In the genomic region with DNA sequence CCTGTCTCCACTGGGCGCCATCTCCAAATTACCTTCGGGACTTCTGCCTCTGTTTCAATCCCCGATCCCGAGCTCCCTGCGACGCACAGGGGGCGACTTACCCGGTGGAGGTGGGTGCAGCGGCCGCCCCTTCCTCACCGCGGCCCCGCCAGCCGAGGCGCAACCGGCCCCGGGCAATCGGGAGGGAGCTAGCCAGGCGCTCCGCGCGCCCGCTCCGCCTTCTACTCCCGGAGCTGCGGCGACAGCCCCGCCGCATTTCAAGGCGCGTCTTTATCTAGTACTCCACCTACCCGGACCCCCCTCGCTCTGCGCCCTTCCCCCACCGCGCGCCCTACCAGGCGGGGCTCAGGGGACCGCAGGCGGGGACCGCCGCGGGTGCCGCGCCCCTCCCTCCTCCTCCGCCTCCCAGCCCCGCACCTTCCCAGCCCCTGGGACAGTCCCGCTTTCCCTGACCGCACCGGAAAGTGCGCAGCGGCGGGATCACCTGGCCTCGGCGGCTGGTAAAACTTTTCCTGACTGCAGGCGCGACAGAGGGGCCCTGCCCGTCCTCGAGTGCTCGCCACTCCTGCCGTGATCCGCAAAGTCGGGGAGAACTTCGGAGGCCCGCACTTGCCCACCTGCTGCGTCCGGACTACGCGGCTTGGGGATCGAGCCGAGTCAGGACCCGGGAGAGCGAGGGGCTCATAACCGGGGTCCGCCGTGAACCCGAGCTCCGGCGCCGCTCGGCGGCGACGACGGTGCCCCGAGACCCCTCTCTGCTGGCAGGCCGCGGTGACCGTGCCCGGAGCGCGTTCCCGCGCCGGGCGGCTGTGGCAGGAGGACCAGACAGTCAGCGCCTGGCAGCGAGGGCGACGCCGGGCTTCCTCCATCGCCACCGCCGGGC, we compare ENCODE assay signal across 11 cellular contexts. TPM values are rescaled to one million over a fixed set of nuclear protein-coding genes. Genes with fewer than 3 reads are reported as not detected.
A peak's percentile ranks its signal among the peaks of the same experiment; 100 is the strongest.
DNase-seq lines count a peak whose midpoint lies in the region; ATAC-seq, FAIRE-seq and TF ChIP-seq lines count a peak whose summit lies in the region.
"Had no signal": no experiment of that assay in that cellular context is flagged by ENCODE, and none has a peak within 500 bp of the region (broad histone marks: within the 10 kb centered on the region; RNA-seq: fewer than 3 reads in every experiment).

No MANE protein-coding gene starts in this region.

- no peak overlapping the region for H4K5ac ChIP-seq in H9 (ENCODE audit: insufficient read length, low read depth, low read length)

- no peaks in the 10 kb centered on the region for H3K79me2 ChIP-seq in H9 (ENCODE audit: insufficient read depth, low read length)
- H3K79me2 ChIP-seq in astrocyte (ENCODE audit: insufficient read depth, low read length) = no peaks in the 10 kb centered on the region

- no peak overlapping the region for H3K4ac ChIP-seq in H9 (ENCODE audit: low read depth, low read length)

- intact Hi-C loops in A673 (cut with micrococcal nuclease; ENCODE audit: unreplicated experiment) = loop anchor here (2.0 kb wide), 1 partner anchor 55 kb away; no protein-coding TSS in a partner anchor
- intact Hi-C loops in lower lobe of right lung (cut with DNase I) = no loop called here

- no peak for FAIRE-seq in astrocyte (lab: Jason Lieb, UNC)
- FAIRE-seq: TTC549 had no signal

- H3K27me3 ChIP-seq in A673 (replicated peaks; ENCODE audit: insufficient read depth, low read depth, low read length, poor library complexity) (peaks cover 10% of the 10 kb centered on the region), H9 (ENCODE audit: insufficient read depth, low read length) (peaks cover 92% of the 10 kb centered on the region), astrocyte (ENCODE audit: insufficient read depth, low read length) (peaks cover 81% of the 10 kb centered on the region), lower lobe of right lung (ENCODE audit: low read depth) (peaks cover 98% of the 10 kb centered on the region)

- no peaks in the 10 kb centered on the region for H3K79me1 ChIP-seq in H9 (ENCODE audit: insufficient read depth, low read depth, low read length, poor library complexity, severe bottlenecking)

- H3K4me3 ChIP-seq in A673 (ENCODE audit: low read depth, low read length, poor library complexity, severe bottlenecking) = peak overlapping the region; percentile 84
- H3K4me3 ChIP-seq in astrocyte (ENCODE audit: insufficient read depth, low read depth, low read length) = no peak overlapping the region
- H3K4me3 ChIP-seq in lower lobe of right lung = no peak overlapping the region

- peaks cover 15% of the 10 kb centered on the region for H3K4me1 ChIP-seq in A673 (ENCODE audit: insufficient read depth, low read length, poor library complexity, severe bottlenecking)
- peaks cover 3% of the 10 kb centered on the region; the same call in 1 of the 2 replicates for H3K4me1 ChIP-seq in H9 (ENCODE audit: insufficient read depth, low read length)
- H3K4me1 ChIP-seq in astrocyte (ENCODE audit: insufficient read depth, low read length) = no peaks in the 10 kb centered on the region
- H3K4me1 ChIP-seq in lower lobe of right lung = peaks cover 29% of the 10 kb centered on the region

- no peak overlapping the region for H3T11ph ChIP-seq in H9 (ENCODE audit: low read length)

- CTCF ChIA-PET in A673 (lab: Charles Lee) = interaction anchor here (0.6 to 1.2 kb wide), 3 partner anchors 94 to 683 kb away, joined by 4 to 6 read pairs (median 4); no protein-coding TSS in a partner anchor

- H3K4me1 Mint-ChIP-seq in H9 (peaks cover 44 to 58% of the 10 kb centered on the region in 2 experiments), astrocyte (ENCODE audit: low read depth, unreplicated experiment) (peaks cover 2% of the 10 kb centered on the region)
- H3K4me1 Mint-ChIP-seq in T-helper 2 cell treated with Interferon-gamma antibody and Interleukin-4, amounts not matched to agents 5 μg/mL and 100 μg/mL, for 36 hours (ENCODE audit: low read depth) = peaks cover 1% of the 10 kb centered on the region

- no peak overlapping the region for H4K91ac ChIP-seq in H9 (ENCODE audit: insufficient read length, low read depth, low read length)

- H3K36me3 Mint-ChIP-seq in H9 (ENCODE audit: insufficient read depth in 1 of 3, low read depth in 3 of 3) (no peaks in the 10 kb centered on the region; a peak in 1 of 7 replicates), astrocyte (ENCODE audit: low read depth, unreplicated experiment) (no peaks in the 10 kb centered on the region)
- H3K36me3 Mint-ChIP-seq in T-helper 2 cell treated with Interferon-gamma antibody and Interleukin-4, amounts not matched to agents 5 μg/mL and 100 μg/mL, for 36 hours (ENCODE audit: low read depth) = no peaks in the 10 kb centered on the region

- TF ChIP-seq CTCF in A673 (conservative IDR thresholded peaks at IDR 0.05; ENCODE audit: low read depth, low read length) (0 out of 2 replicates have a peak, but pooled peaks have one; percentile 6), H9 (conservative IDR thresholded peaks at IDR 0.05) (no peak), astrocyte (IDR thresholded peaks at IDR 0.05; ENCODE audit: insufficient read depth, low read depth, low read length) (no peak), lower lobe of right lung (IDR thresholded peaks at IDR 0.05) (no peak)

- no peak overlapping the region for H3K56ac ChIP-seq in H9 (ENCODE audit: insufficient read length, low read depth, low read length)

- H2BK15ac ChIP-seq in H9 (ENCODE audit: low read depth, low read length) = no peak overlapping the region

- H3K4me3 Mint-ChIP-seq in H9 (peak overlapping the region; percentile 51 to 81), astrocyte (ENCODE audit: unreplicated experiment) (no peak overlapping the region)
- H3K4me3 Mint-ChIP-seq in T-helper 2 cell treated with Interferon-gamma antibody and Interleukin-4, amounts not matched to agents 5 μg/mL and 100 μg/mL, for 36 hours = no peak overlapping the region

- peak overlapping the region in 1 of 3 experiments; percentile 62; a peak in 1 of 7 replicates for H3K27ac Mint-ChIP-seq in H9
- H3K27ac Mint-ChIP-seq in astrocyte (ENCODE audit: unreplicated experiment) = no peak overlapping the region
- H3K27ac Mint-ChIP-seq in T-helper 2 cell treated with Interferon-gamma antibody and Interleukin-4, amounts not matched to agents 5 μg/mL and 100 μg/mL, for 36 hours = no peak overlapping the region

- no peak for ATAC-seq in lower lobe of right lung
- ATAC-seq in HG03469 (IDR thresholded peaks at IDR 0.05; ENCODE audit: unreplicated experiment) = no peak
- ATAC-seq: left ventricle myocardium superior had no signal

- no peak overlapping the region for H2BK5ac ChIP-seq in H9 (ENCODE audit: insufficient read length, low read length)

- H3K18ac ChIP-seq in H9 (ENCODE audit: insufficient read length, low read depth, low read length) = no peak overlapping the region

- H4K8ac ChIP-seq in H9 (replicated peaks; ENCODE audit: insufficient read length, low read depth, low read length) = no peak overlapping the region

- no peak overlapping the region for H3K9ac ChIP-seq in H9 (ENCODE audit: extremely low read depth, insufficient read length, low read length)
- no peak overlapping the region for H3K9ac ChIP-seq in astrocyte (ENCODE audit: low read length)

- H4K20me1 ChIP-seq in H9 (ENCODE audit: control insufficient read depth, insufficient read depth, insufficient read length) (no peaks in the 10 kb centered on the region), astrocyte (ENCODE audit: insufficient read depth, low read length) (no peaks in the 10 kb centered on the region)

- BruUV-seq in A673 (replicated peaks; lab: Mats Ljungman, UMichigan) = no TSS peak

- WGBS in H9 (ENCODE audit: extremely low coverage, insufficient read length, low lambda C conversion rate) = no CpG with 5 or more reads among the region's 104 CpGs

- H3K9me3 Mint-ChIP-seq in H9 = peaks cover 0 to 6% of the 10 kb centered on the region in 2 experiments; a peak in 3 of 5 replicates
- H3K9me3 Mint-ChIP-seq in astrocyte (ENCODE audit: unreplicated experiment) = peaks cover 41% of the 10 kb centered on the region
- no peaks in the 10 kb centered on the region for H3K9me3 Mint-ChIP-seq in T-helper 2 cell treated with Interferon-gamma antibody and Interleukin-4, amounts not matched to agents 5 μg/mL and 100 μg/mL, for 36 hours

- H2BK12ac ChIP-seq in H9 (ENCODE audit: insufficient read length, low read depth, low read length) = no peak overlapping the region

- H3K23me2 ChIP-seq in H9 (ENCODE audit: insufficient read length, low read depth, low read length, poor library complexity, severe bottlenecking) = peaks cover 26% of the 10 kb centered on the region

- H3K36me3 ChIP-seq in A673 (ENCODE audit: insufficient read depth, low read length, poor library complexity, severe bottlenecking) = peaks cover 19% of the 10 kb centered on the region
- no peaks in the 10 kb centered on the region for H3K36me3 ChIP-seq in astrocyte (ENCODE audit: insufficient read depth, low read length)
- H3K36me3 ChIP-seq in lower lobe of right lung = no peaks in the 10 kb centered on the region

- no peak overlapping the region for H3K23ac ChIP-seq in H9 (ENCODE audit: insufficient read length, low read depth, low read length)

- H2BK20ac ChIP-seq in H9 (ENCODE audit: low read depth, low read length, poor library complexity, severe bottlenecking) = no peak overlapping the region

- H3K27ac ChIP-seq in A673 (ENCODE audit: low read depth, low read length, poor library complexity, severe bottlenecking) = peak overlapping the region; percentile 94
- H3K27ac ChIP-seq in H9 (ENCODE audit: insufficient read length, low read depth, low read length) = no peak overlapping the region
- H3K27ac ChIP-seq in astrocyte (ENCODE audit: low read depth, low read length) = no peak overlapping the region
- H3K27ac ChIP-seq in lower lobe of right lung = no peak overlapping the region
- H3K27ac ChIP-seq: epithelial cell of prostate had no signal

- H3K9me3 ChIP-seq in A673 (ENCODE audit: low read depth, low read length, poor library complexity, severe bottlenecking) (no peaks in the 10 kb centered on the region), H9 (ENCODE audit: control insufficient read depth, low read depth, low read length) (no peaks in the 10 kb centered on the region), astrocyte (ENCODE audit: insufficient read depth, low read depth, low read length) (peaks cover 4% of the 10 kb centered on the region), lower lobe of right lung (no peaks in the 10 kb centered on the region)

- H3K27me3 Mint-ChIP-seq in H9 (ENCODE audit: low read depth) (peaks cover 96% of the 10 kb centered on the region), astrocyte (ENCODE audit: low read depth, unreplicated experiment) (peaks cover 88% of the 10 kb centered on the region)
- peaks cover 88% of the 10 kb centered on the region for H3K27me3 Mint-ChIP-seq in T-helper 2 cell treated with Interferon-gamma antibody and Interleukin-4, amounts not matched to agents 5 μg/mL and 100 μg/mL, for 36 hours (ENCODE audit: low read depth)

- H2AK5ac ChIP-seq in H9 (ENCODE audit: insufficient read length, low read length) = no peak overlapping the region

- POLR2A ChIA-PET in A673 (lab: Charles Lee; ENCODE audit: low non-redundant PET) = no interaction called here

- H2BK120ac ChIP-seq in H9 (ENCODE audit: low read depth, low read length, poor library complexity, severe bottlenecking) = no peak overlapping the region

- no peak overlapping the region for H3K14ac ChIP-seq in H9 (ENCODE audit: insufficient read depth, low read length)

- H3K4me2 ChIP-seq in H9 (ENCODE audit: insufficient read depth, insufficient read length, low read length) (peak overlapping the region; percentile 88), astrocyte (ENCODE audit: low read length) (peak overlapping the region; percentile 44)

- H2AFZ ChIP-seq in H9 (ENCODE audit: low read length) (no peak overlapping the region), astrocyte (ENCODE audit: low read depth, low read length) (no peak overlapping the region)

- DNase-seq in A673 (ENCODE audit: low spot score) (peak; percentile 66), H9 (peak; percentile 56), astrocyte (ENCODE audit: low read depth) (no peak), lower lobe of right lung (peak; percentile 25), AG08395 (ENCODE audit: low spot score) (no peak), pons (ENCODE audit: low spot score) (no peak)
- DNase-seq in T-helper 2 cell treated with Interferon-gamma antibody and Interleukin-4, amounts not matched to agents 5 μg/mL and 100 μg/mL, for 36 hours (ENCODE audit: low spot score) = no peak
- DNase-seq: left ventricle myocardium superior had no signal

RNA-seq across cellular contexts. Expression of gene NKX2-2, which starts 8.0 kb away (rescaled TPM):
- 78.8 and 85.1 TPM in 2 replicates for total RNA-seq in A673 (2021)
- 0.11 TPM in 1 of 2 replicates, not detected in the other for total RNA-seq in H9 (2021)
- total RNA-seq in astrocyte = not detected in 2 replicates
- total RNA-seq in lower lobe of right lung = not detected
- total RNA-seq: left ventricle myocardium superior had no signal

Comparison
In these comparisons a context has a peak if more than half of its experiments do, and no peak if none do; other contexts are left out.
1. DNase-seq: peak in A673 (single experiment), H9 (single experiment) and lower lobe of right lung (single experiment); none in astrocyte (single experiment), AG08395 (single experiment), pons (single experiment) and T-helper 2 cell treated with Interferon-gamma antibody and Interleukin-4, amounts not matched to agents 5 μg/mL and 100 μg/mL, for 36 hours (single experiment).
2. H3K4me3 Mint-ChIP-seq: peak in H9 (2 of 2); none in astrocyte (single experiment) and T-helper 2 cell treated with Interferon-gamma antibody and Interleukin-4, amounts not matched to agents 5 μg/mL and 100 μg/mL, for 36 hours (single experiment).
3. RNA of gene NKX2-2, which starts 8.0 kb away (total RNA-seq): 78.8 to 85.1 TPM in A673; 0.11 TPM in H9, not detected in lower lobe of right lung (single experiment) and not detected in astrocyte; every median in the first group is over 10 times any median in the second.